In the genomic region with DNA sequence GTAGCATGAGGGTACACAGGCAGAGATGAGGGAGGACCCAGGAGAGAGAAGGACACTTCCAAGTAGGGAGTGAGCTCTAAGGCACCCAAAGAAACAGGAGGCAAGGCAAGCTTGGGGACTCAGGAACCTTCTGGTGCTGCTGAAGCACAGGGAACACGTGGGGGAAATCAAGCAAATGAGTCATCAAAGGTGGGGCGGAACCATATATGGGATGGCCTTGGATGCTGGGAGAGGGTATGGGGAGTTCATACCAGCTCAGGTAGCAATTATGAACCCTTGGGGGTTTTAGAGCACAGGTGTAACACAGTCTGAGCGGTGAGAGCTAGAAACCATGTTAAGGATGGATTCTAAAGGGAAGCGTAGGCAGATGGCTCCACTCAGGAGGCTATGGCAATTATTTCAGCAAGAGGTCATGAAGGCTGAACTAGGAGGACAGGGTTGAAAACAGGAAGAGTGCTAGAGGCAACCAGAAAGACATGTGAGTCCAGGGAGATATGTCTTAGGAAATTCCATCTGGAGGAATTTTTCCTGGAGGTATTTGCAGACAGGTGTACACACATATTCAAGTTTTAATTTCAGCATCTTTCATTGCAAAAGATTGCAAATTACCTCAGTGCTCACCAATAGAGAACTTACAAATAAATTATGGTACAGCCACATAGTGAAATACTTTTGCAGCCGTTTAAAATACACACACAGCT, we compare ENCODE assay signal across 16 cellular contexts.
DNase-seq lines count a peak whose midpoint lies in the region; ATAC-seq and TF ChIP-seq lines count a peak whose summit lies in the region.
"Had no signal": no experiment of that assay in that cellular context is flagged by ENCODE, and none has a peak within 500 bp of the region (broad histone marks: within the 10 kb centered on the region; RNA-seq: fewer than 3 reads in every experiment).

No MANE protein-coding gene starts in this region.

- H3K4me1 ChIP-seq in gastrocnemius medialis (peaks cover 39 to 42% of the 10 kb centered on the region in 2 donors), aorta (ENCODE audit: control insufficient read depth in 1 of 2, insufficient read depth in 2 of 2, low read length in 2 of 2) (peaks cover under 1 to 6% of the 10 kb centered on the region in 2 donors)
- H3K4me1 ChIP-seq: HAP-1 had no signal

- POLR2A ChIA-PET in RWPE1 (lab: Yijun Ruan, JAX; ENCODE audit: low non-redundant PET), result no interaction called here

- no peaks in the 10 kb centered on the region for H3K27me3 Mint-ChIP-seq in Calu3 (ENCODE audit: unreplicated experiment)

- WGBS in aorta, 2 donors, result 62 to 63% methylated on average over 5 of the region's 5 CpGs

- H3K27ac Mint-ChIP-seq in Calu3 (ENCODE audit: unreplicated experiment), result peak overlapping the region; percentile 41
- H3K27ac Mint-ChIP-seq: activated naive CD8-positive, alpha-beta T cell treated with anti-CD3 and anti-CD28 coated beads, Interleukin-2, amount 10 ng/mL, durations not matched to agents 7 days and 5 days had no signal

- no peaks in the 10 kb centered on the region for H3K9me3 ChIP-seq in gastrocnemius medialis
- H3K9me3 ChIP-seq in aorta (ENCODE audit: control insufficient read depth, low read length), result no peaks in the 10 kb centered on the region
- H3K9me3 ChIP-seq: BLaER1, HAP-1, neutrophil, SJSA1 had no signal

- intact Hi-C loops in Calu3 (cut with micrococcal nuclease; ENCODE audit: unreplicated experiment), result no loop called here
- intact Hi-C loops in gastrocnemius medialis (cut with DNase I; ENCODE audit: low total_unique reads), result no loop called here
- intact Hi-C loops in aorta (cut with DNase I), result loop anchor here in 1 of 2 donors (10.0 kb wide), 1 partner anchor 94 kb away; no protein-coding TSS in a partner anchor

- BruUV-seq in Calu3 (replicated peaks; lab: Mats Ljungman, UMichigan), result no TSS peak

- H3K27me3 ChIP-seq in gastrocnemius medialis, result no peaks in the 10 kb centered on the region
- no peaks in the 10 kb centered on the region for H3K27me3 ChIP-seq in aorta (ENCODE audit: control insufficient read depth in 1 of 2, insufficient read depth in 2 of 2, low read length in 1 of 2)
- H3K27me3 ChIP-seq: BLaER1, SJSA1 had no signal

- no peaks in the 10 kb centered on the region for H3K9me3 Mint-ChIP-seq in Calu3 (ENCODE audit: low read depth, unreplicated experiment)
- H3K9me3 Mint-ChIP-seq: activated naive CD8-positive, alpha-beta T cell treated with anti-CD3 and anti-CD28 coated beads, Interleukin-2, amount 10 ng/mL, durations not matched to agents 7 days and 5 days had no signal

- peaks cover 34% of the 10 kb centered on the region for H3K4me1 Mint-ChIP-seq in Calu3 (ENCODE audit: low read depth, unreplicated experiment)

- no peak overlapping the region for H3K4me3 Mint-ChIP-seq in Calu3 (ENCODE audit: low read depth, unreplicated experiment)
- H3K4me3 Mint-ChIP-seq: activated naive CD8-positive, alpha-beta T cell treated with anti-CD3 and anti-CD28 coated beads, Interleukin-2, amount 10 ng/mL, durations not matched to agents 7 days and 5 days had no signal

- DNase-seq in Calu3 (no peak), RWPE1 (ENCODE audit: low spot score) (peak; percentile 34), fibroblast of mammary gland (ENCODE audit: low read depth) (peak; percentile 48), gastrocnemius medialis (no peak), HUDEP-2 (lab: John Stamatoyannopoulos, UW; ENCODE audit: unreplicated experiment in 76 of 76) (no peak), aorta (no peak), GM13977 (ENCODE audit: low spot score) (no peak), ecto neural progenitor cell (ENCODE audit: low spot score) (no peak)
- DNase-seq: activated naive CD8-positive, alpha-beta T cell treated with anti-CD3 and anti-CD28 coated beads, Interleukin-2, amount 10 ng/mL, durations not matched to agents 7 days and 5 days; NCI-H1092; NCI-H526 treated with DMSO at 0.1 percent for 48 hours; stimulated activated CD4-positive, alpha-beta T cell treated with anti-CD3 and anti-CD28 coated beads, Interleukin-15, amount 100 ng/mL, for 24 hours had no signal

- H3K27ac ChIP-seq in RWPE1 (peak overlapping the region; percentile 62), gastrocnemius medialis (peak overlapping the region; percentile 39 to 76 (median 75)), aorta (ENCODE audit: low read depth in 1 of 2, low read length in 2 of 2) (no peak overlapping the region)
- H3K27ac ChIP-seq: BLaER1, neutrophil, SJSA1 had no signal

- ATAC-seq in gastrocnemius medialis, result no peak
- no peak for ATAC-seq in aorta (ENCODE audit: low FRiP score)

- TF ChIP-seq POLR2A in gastrocnemius medialis (IDR thresholded peaks at IDR 0.05), result no peak

- in situ Hi-C loops in gastrocnemius medialis (cut with MboI; ENCODE audit: low sequenced_read_pairs in 4 of 4) (no loop called here), GM13977 (cut with MboI; ENCODE audit: low pct_unique_long_range_greater_than_20kb, low sequenced_read_pairs, unreplicated experiment) (loop anchor here (25.0 kb wide), 1 partner anchor 504 kb away; no protein-coding TSS in a partner anchor)

- CTCF ChIA-PET in Calu3 (lab: Charles Lee) (no interaction called here), RWPE1 (lab: Yijun Ruan, JAX) (interaction anchor here (0.6 to 0.7 kb wide), 3 partner anchors 20 to 543 kb away, joined by 3 to 9 read pairs (median 5); no protein-coding TSS in a partner anchor)

- H3K4me3 ChIP-seq in fibroblast of mammary gland (ENCODE audit: control insufficient read depth, low read depth, low read length), result no peak overlapping the region
- H3K4me3 ChIP-seq in gastrocnemius medialis, result no peak overlapping the region
- H3K4me3 ChIP-seq in aorta (ENCODE audit: low read length in 2 of 2), result no peak overlapping the region
- H3K4me3 ChIP-seq: BLaER1, HAP-1, SJSA1 had no signal

- no peaks in the 10 kb centered on the region for H3K36me3 ChIP-seq in gastrocnemius medialis
- H3K36me3 ChIP-seq in aorta (ENCODE audit: control insufficient read depth in 1 of 2, insufficient read depth in 2 of 2, low read length in 1 of 2), result no peaks in the 10 kb centered on the region
- H3K36me3 ChIP-seq: BLaER1, HAP-1, neutrophil had no signal

- no peak for TF ChIP-seq CTCF in Calu3 (IDR thresholded peaks at IDR 0.05; ENCODE audit: unreplicated experiment)
- no peak for TF ChIP-seq CTCF in RWPE1 (conservative IDR thresholded peaks at IDR 0.05; ENCODE audit: low read depth)
- no peak for TF ChIP-seq CTCF in fibroblast of mammary gland (conservative IDR thresholded peaks at IDR 0.05; ENCODE audit: control insufficient read depth, insufficient read depth, low read depth, low read length)
- no peak for TF ChIP-seq CTCF in gastrocnemius medialis (IDR thresholded peaks at IDR 0.05 in 4 of 5, conservative IDR thresholded peaks at IDR 0.05 in 1 of 5)
- TF ChIP-seq CTCF in GM13977 (IDR thresholded peaks at IDR 0.05; ENCODE audit: extremely low read depth, insufficient read depth, missing control alignments), result no peak

- H3K36me3 Mint-ChIP-seq in Calu3 (ENCODE audit: insufficient read depth, unreplicated experiment), result no peaks in the 10 kb centered on the region
- H3K36me3 Mint-ChIP-seq: activated naive CD8-positive, alpha-beta T cell treated with anti-CD3 and anti-CD28 coated beads, Interleukin-2, amount 10 ng/mL, durations not matched to agents 7 days and 5 days had no signal

Comparison
In these comparisons a context has a peak if more than half of its experiments do, and no peak if none do; other contexts are left out.
1. DNase-seq: peak in RWPE1 (single experiment) and fibroblast of mammary gland (single experiment); none in Calu3 (single experiment), gastrocnemius medialis (0 of 2), HUDEP-2 (0 of 76), aorta (0 of 2), GM13977 (single experiment) and ecto neural progenitor cell (single experiment).
2. H3K27ac ChIP-seq: peak in RWPE1 (single experiment) and gastrocnemius medialis (4 of 4); none in aorta (0 of 2).